ENCODE assay signal across 7 cellular contexts in the genomic region with DNA sequence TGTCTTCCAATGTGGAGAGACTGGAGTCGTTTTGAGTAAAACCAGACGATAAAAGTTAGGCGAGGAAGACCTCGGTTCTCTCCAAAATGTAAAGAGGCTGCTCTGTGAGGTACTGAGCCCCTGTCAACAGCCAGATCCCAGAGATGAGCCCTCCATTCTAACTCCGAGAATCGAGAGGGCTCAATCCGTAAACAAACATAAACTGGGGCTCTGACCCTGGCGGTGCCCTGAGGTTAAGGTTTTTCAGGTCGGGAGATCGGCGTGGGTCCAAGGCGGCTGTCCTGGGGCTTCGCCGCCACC. TPM values are rescaled to one million over a fixed set of nuclear protein-coding genes. Genes with fewer than 3 reads are reported as not detected.
DNase-seq lines count a peak whose midpoint lies in the region; ATAC-seq and TF ChIP-seq lines count a peak whose summit lies in the region.

No MANE protein-coding gene starts in this region.

- peaks cover 25% of the 10 kb centered on the region for H3K36me3 ChIP-seq in OCI-LY1 (ENCODE audit: insufficient read depth, low read length)
- peaks cover 0 to 1% of the 10 kb centered on the region in 2 experiments for H3K36me3 ChIP-seq in trophoblast cell (ENCODE audit: control insufficient read depth in 1 of 2, insufficient read depth in 2 of 2, low read length in 2 of 2)

- ATAC-seq in GM21447 (IDR thresholded peaks at IDR 0.05; ENCODE audit: unreplicated experiment) (peak; percentile 2), HG03175 (IDR thresholded peaks at IDR 0.05; ENCODE audit: unreplicated experiment) (no peak)

- H3K4me1 ChIP-seq in OCI-LY1 (ENCODE audit: insufficient read depth, low read length, severe bottlenecking), result peaks cover 35% of the 10 kb centered on the region
- peaks cover 3 to 9% of the 10 kb centered on the region in 2 experiments for H3K4me1 ChIP-seq in trophoblast cell (ENCODE audit: control insufficient read depth in 1 of 2, insufficient read depth in 2 of 2, low read length in 2 of 2)

- peak overlapping the region; percentile 68 for H3K4ac ChIP-seq in trophoblast cell (ENCODE audit: low read depth, low read length)

- H3K4me3 ChIP-seq in OCI-LY1 (ENCODE audit: low read depth, low read length, poor library complexity, severe bottlenecking) (peak overlapping the region; percentile 79), epithelial cell of esophagus (ENCODE audit: low read length) (peak overlapping the region; percentile 98), trophoblast cell (ENCODE audit: low read depth, low read length) (peak overlapping the region; percentile 94)

- H4K8ac ChIP-seq in trophoblast cell (ENCODE audit: low read depth, low read length), result peak overlapping the region; percentile 96

- TF ChIP-seq CTCF in OCI-LY1 (IDR thresholded peaks at IDR 0.05; ENCODE audit: low read length) (no peak), epithelial cell of esophagus (IDR thresholded peaks at IDR 0.05; ENCODE audit: insufficient read depth, low read depth, low read length, missing control alignments) (no peak)

- peaks cover 7% of the 10 kb centered on the region for H3K79me1 ChIP-seq in trophoblast cell (ENCODE audit: low read length)

- peak overlapping the region; percentile 56 for H2BK120ac ChIP-seq in trophoblast cell (ENCODE audit: insufficient read depth, low read length, poor library complexity)

- H3K9me2 ChIP-seq in OCI-LY1 (ENCODE audit: low read depth, low read length), result no peaks in the 10 kb centered on the region

- H3K27ac ChIP-seq in OCI-LY1 (ENCODE audit: low read depth, low read length, poor library complexity, severe bottlenecking) (peak overlapping the region; percentile 82), trophoblast cell (ENCODE audit: low read depth, low read length) (peak overlapping the region; percentile 84)

- peak overlapping the region; percentile 94 for H3K14ac ChIP-seq in trophoblast cell (ENCODE audit: low read length)

- H3K27me3 ChIP-seq in OCI-LY1 (ENCODE audit: insufficient read depth, low read length) (no peaks in the 10 kb centered on the region), trophoblast cell (ENCODE audit: insufficient read depth, low read length) (no peaks in the 10 kb centered on the region)

- H3K9ac ChIP-seq in OCI-LY1 (ENCODE audit: low read length) (peak overlapping the region; percentile 89), trophoblast cell (ENCODE audit: low read length) (peak overlapping the region; percentile 89)

- peaks cover 15% of the 10 kb centered on the region for H3K79me2 ChIP-seq in OCI-LY1 (ENCODE audit: insufficient read depth, low read length)
- peaks cover 11% of the 10 kb centered on the region for H3K79me2 ChIP-seq in trophoblast cell (ENCODE audit: control insufficient read depth, insufficient read depth, low read length, poor library complexity)

- no peak for DNase-seq in epithelial cell of esophagus (ENCODE audit: low read depth)
- DNase-seq in trophoblast cell, result peak in 1 of 2 donors; percentile 2
- DNase-seq in DMS 273 (lab: John Stamatoyannopoulos, UW; ENCODE audit: unreplicated experiment), result no peak
- no peak for DNase-seq in DMS114 treated with DMSO at 0.1 percent for 48 hours (lab: John Stamatoyannopoulos, UW; ENCODE audit: unreplicated experiment)

- H3K4me2 ChIP-seq in OCI-LY1 (ENCODE audit: low read length), result peak overlapping the region; percentile 97
- H3K4me2 ChIP-seq in trophoblast cell (ENCODE audit: low read length), result peak overlapping the region; percentile 99

- H3K9me3 ChIP-seq in OCI-LY1 (ENCODE audit: low read length) (no peaks in the 10 kb centered on the region), trophoblast cell (ENCODE audit: insufficient read depth, low read depth, low read length) (peaks cover 5% of the 10 kb centered on the region)

- H4K12ac ChIP-seq in trophoblast cell (ENCODE audit: low read depth, low read length), result peak overlapping the region; percentile 94

- H3F3A ChIP-seq in OCI-LY1 (ENCODE audit: insufficient read depth, low read length), result no peaks in the 10 kb centered on the region

- H3K23ac ChIP-seq in trophoblast cell (ENCODE audit: low read length), result no peak overlapping the region

- peak overlapping the region; percentile 94 for H3K18ac ChIP-seq in trophoblast cell (ENCODE audit: low read length)

- peak overlapping the region; percentile 87 for H4K91ac ChIP-seq in trophoblast cell (ENCODE audit: low read depth, low read length)

- no peak overlapping the region for H2AFZ ChIP-seq in OCI-LY1 (ENCODE audit: low read length)
- peak overlapping the region; percentile 96 for H2AFZ ChIP-seq in trophoblast cell (ENCODE audit: insufficient read depth, low read length, poor library complexity)

- no peaks in the 10 kb centered on the region for H4K20me1 ChIP-seq in OCI-LY1 (ENCODE audit: insufficient read depth, low read length)

- no CpG with 5 or more reads among the region's 14 CpGs for WGBS in trophoblast cell (ENCODE audit: extremely low coverage, insufficient coverage, insufficient read length)

- no peak overlapping the region for H2BK12ac ChIP-seq in trophoblast cell (ENCODE audit: low read length)

- H2AK5ac ChIP-seq in trophoblast cell (ENCODE audit: low read length), result peak overlapping the region; percentile 16

- H2BK5ac ChIP-seq in trophoblast cell (ENCODE audit: low read depth, low read length, poor library complexity), result peak overlapping the region; percentile 92

RNA-seq across cellular contexts. Expression of gene TBCCD1, which starts 0.4 kb away (rescaled TPM):
- polyA plus RNA-seq in trophoblast cell (2013), result 7.3 and 7.6 TPM in 2 replicates

RNA-seq across cellular contexts. Expression of gene DNAJB11, which starts 3.8 kb away (rescaled TPM):
- 116 and 119 TPM in 2 replicates for polyA plus RNA-seq in trophoblast cell (2013)

RNA-seq across cellular contexts. Expression of gene CRYGS, which starts 22.5 kb away (rescaled TPM):
- polyA plus RNA-seq in trophoblast cell (2013), result 0.55 and 0.56 TPM in 2 replicates

RNA-seq across cellular contexts. Expression of gene AHSG, which starts 46.1 kb away (rescaled TPM):
- polyA plus RNA-seq in trophoblast cell (2013), result not detected in 2 replicates
